In genomic region chrX:102863735-102864134, GRCh38 we compare ENCODE assay signal across 8 cellular contexts.
DNase-seq lines count a peak whose midpoint lies in the region; ATAC-seq and TF ChIP-seq lines count a peak whose summit lies in the region.

No MANE protein-coding gene starts in this region.

- no peak overlapping the region for H3K4me3 ChIP-seq in tibial artery

- H3K4me1 Mint-ChIP-seq in osteocyte (ENCODE audit: unreplicated experiment), result no peaks in the 10 kb centered on the region

- intact Hi-C loops in tibial artery (cut with DNase I; ENCODE audit: low total_unique reads), result no loop called here

- H3K27me3 Mint-ChIP-seq in osteocyte (ENCODE audit: unreplicated experiment), result no peaks in the 10 kb centered on the region

- no peaks in the 10 kb centered on the region for H3K9me3 Mint-ChIP-seq in osteocyte (ENCODE audit: unreplicated experiment)

- H3K36me3 Mint-ChIP-seq in osteocyte (ENCODE audit: unreplicated experiment), result peaks cover 4% of the 10 kb centered on the region

- DNase-seq in GDM1 (lab: John Stamatoyannopoulos, UW) (peak; percentile 69), GOT3 (lab: John Stamatoyannopoulos, UW) (peak; percentile 10), RPMI7951 (ENCODE audit: low read depth) (peak; percentile 67), foreskin keratinocyte (peak in 1 of 2 donors; percentile 51), osteocyte (ENCODE audit: extremely low spot score, unreplicated experiment) (peak; percentile 91), tibial artery (peak; percentile 81 to 86)
- DNase-seq in activated T-helper 1 cell treated with anti-CD3 and anti-CD28 coated beads, Interleukin-2, amount 50 U/mL, for 16 hours (ENCODE audit: low read depth in 1 of 2, low spot score in 1 of 2), result peak; percentile 63 to 70

- peak; percentile 70 for TF ChIP-seq CTCF in LNCAP (IDR thresholded peaks at IDR 0.05)
- peak; percentile 76 for TF ChIP-seq CTCF in foreskin keratinocyte (conservative IDR thresholded peaks at IDR 0.05)
- peak; percentile 79 for TF ChIP-seq CTCF in osteocyte (IDR thresholded peaks at IDR 0.05)
- TF ChIP-seq CTCF in tibial artery (IDR thresholded peaks at IDR 0.05), result peak; percentile 65 to 74

- H3K9me3 ChIP-seq in tibial artery, result no peaks in the 10 kb centered on the region

- H3K27me3 ChIP-seq in foreskin keratinocyte, result no peaks in the 10 kb centered on the region
- H3K27me3 ChIP-seq in tibial artery, result no peaks in the 10 kb centered on the region

- H3K27ac Mint-ChIP-seq in osteocyte (ENCODE audit: unreplicated experiment), result no peak overlapping the region

- H3K4me1 ChIP-seq in foreskin keratinocyte (peaks cover 4% of the 10 kb centered on the region), tibial artery (no peaks in the 10 kb centered on the region)

- no peaks in the 10 kb centered on the region for H3K36me3 ChIP-seq in tibial artery

- ATAC-seq in foreskin keratinocyte, result peak; percentile 78

- no peak overlapping the region for H3K4me3 Mint-ChIP-seq in osteocyte (ENCODE audit: unreplicated experiment)

- H3K27ac ChIP-seq in foreskin keratinocyte, result no peak overlapping the region
- no peak overlapping the region for H3K27ac ChIP-seq in tibial artery
